8 cellular contexts compared by ENCODE assay signal in genomic region chr21:29342394-29342957, GRCh38. TPM values are rescaled to one million over a fixed set of nuclear protein-coding genes. Genes with fewer than 3 reads are reported as not detected.
DNase-seq lines count a peak whose midpoint lies in the region; ATAC-seq and TF ChIP-seq lines count a peak whose summit lies in the region.

No MANE protein-coding gene starts in this region.

- peaks cover 18% of the 10 kb centered on the region for H3K36me3 Mint-ChIP-seq in activated CD8-positive, alpha-beta T cell treated with anti-CD3 and anti-CD28 coated beads for 36 hours (ENCODE audit: low read depth)

- TF ChIP-seq CTCF in activated CD8-positive, alpha-beta T cell treated with anti-CD3 and anti-CD28 coated beads for 36 hours (IDR thresholded peaks at IDR 0.05) = no peak
- peak; percentile 33 for TF ChIP-seq CTCF in foreskin keratinocyte (conservative IDR thresholded peaks at IDR 0.05)

- peak overlapping the region; percentile 86 for H3K27ac ChIP-seq in foreskin keratinocyte

- no peaks in the 10 kb centered on the region for H3K27me3 ChIP-seq in foreskin keratinocyte

- POLR2A ChIA-PET in activated CD8-positive, alpha-beta T cell treated with anti-CD3 and anti-CD28 coated beads for 36 hours (lab: Charles Lee) = interaction anchor here (0.6 to 1.3 kb wide), 3 partner anchors 27 to 172 kb away, joined by 3 to 13 read pairs (median 3); no protein-coding TSS in a partner anchor

- H3K4me1 ChIP-seq in foreskin keratinocyte = peaks cover 33% of the 10 kb centered on the region

- H3K27ac Mint-ChIP-seq in activated CD8-positive, alpha-beta T cell treated with anti-CD3 and anti-CD28 coated beads for 36 hours = peak overlapping the region; percentile 81

- peaks cover 39% of the 10 kb centered on the region for H3K4me1 Mint-ChIP-seq in activated CD8-positive, alpha-beta T cell treated with anti-CD3 and anti-CD28 coated beads for 36 hours (ENCODE audit: low read depth)

- H3K4me3 Mint-ChIP-seq in activated CD8-positive, alpha-beta T cell treated with anti-CD3 and anti-CD28 coated beads for 36 hours = peak overlapping the region; percentile 31

- no peaks in the 10 kb centered on the region for H3K27me3 Mint-ChIP-seq in activated CD8-positive, alpha-beta T cell treated with anti-CD3 and anti-CD28 coated beads for 36 hours

- DNase-seq in GM04503 (ENCODE audit: low read depth) = peak; percentile 78
- peak; percentile 68 for DNase-seq in activated CD8-positive, alpha-beta T cell treated with anti-CD3 and anti-CD28 coated beads for 36 hours
- DNase-seq in foreskin keratinocyte = peak; percentile 92 to 93
- peak; percentile 62 to 69 (median 66) for DNase-seq in stimulated activated CD4-positive, alpha-beta T cell treated with anti-CD3 and anti-CD28 coated beads, Interleukin-12 subunit alpha, Interleukin-12 subunit beta, amount 100 ng/mL, for 48 hours (ENCODE audit: low read depth in 2 of 3, low spot score in 1 of 3)
- no peak for DNase-seq in SK-N-DZ (ENCODE audit: low spot score)
- no peak for DNase-seq in OCI-M1 (lab: John Stamatoyannopoulos, UW)

- CTCF ChIA-PET in activated CD8-positive, alpha-beta T cell treated with anti-CD3 and anti-CD28 coated beads for 36 hours (lab: Charles Lee) = interaction anchor here (0.8 to 2.0 kb wide), 5 partner anchors 28 to 148 kb away, joined by 3 to 7 read pairs (median 3); no protein-coding TSS in a partner anchor

- intact Hi-C loops in activated CD8-positive, alpha-beta T cell treated with anti-CD3 and anti-CD28 coated beads for 36 hours (cut with micrococcal nuclease) = loop anchor here (5.0 to 10.0 kb wide), 3 partner anchors 40 to 148 kb away; no protein-coding TSS in a partner anchor

- H3K9me3 Mint-ChIP-seq in activated CD8-positive, alpha-beta T cell treated with anti-CD3 and anti-CD28 coated beads for 36 hours = no peaks in the 10 kb centered on the region

- ATAC-seq in HG02852 (IDR thresholded peaks at IDR 0.05; ENCODE audit: unreplicated experiment) (peak; percentile 88), foreskin keratinocyte (peak; percentile 97), HG03196 (IDR thresholded peaks at IDR 0.05; ENCODE audit: unreplicated experiment) (no peak)
- peak; percentile 93 for ATAC-seq in activated CD8-positive, alpha-beta T cell treated with anti-CD3 and anti-CD28 coated beads for 36 hours

RNA-seq across cellular contexts. Expression of gene BACH1, which starts 43.8 kb away (rescaled TPM):
- 10 to 100 TPM; 27.3 to 28.2 TPM for total RNA-seq in activated CD8-positive, alpha-beta T cell treated with anti-CD3 and anti-CD28 coated beads for 36 hours
- total RNA-seq in foreskin keratinocyte = 45.6 and 46.9 TPM in 2 replicates
- 6.1 and 7.4 TPM in 2 replicates for polyA plus RNA-seq in foreskin keratinocyte
- polyA plus RNA-seq in SK-N-DZ (2014; cell fraction: cytosol; rRNA removed) = 21.6 and 23.2 TPM in 2 replicates
- 8.3 and 13.4 TPM in 2 replicates for polyA plus RNA-seq in SK-N-DZ (2014; cell fraction: nucleus; rRNA removed)

Comparison
In these comparisons a context has a peak if more than half of its experiments do, and no peak if none do; other contexts are left out.
1. DNase-seq: peak in GM04503 (single experiment), activated CD8-positive, alpha-beta T cell treated with anti-CD3 and anti-CD28 coated beads for 36 hours (single experiment), foreskin keratinocyte (2 of 2) and stimulated activated CD4-positive, alpha-beta T cell treated with anti-CD3 and anti-CD28 coated beads, Interleukin-12 subunit alpha, Interleukin-12 subunit beta, amount 100 ng/mL, for 48 hours (3 of 3); none in SK-N-DZ (single experiment) and OCI-M1 (single experiment).